In the genomic region with DNA sequence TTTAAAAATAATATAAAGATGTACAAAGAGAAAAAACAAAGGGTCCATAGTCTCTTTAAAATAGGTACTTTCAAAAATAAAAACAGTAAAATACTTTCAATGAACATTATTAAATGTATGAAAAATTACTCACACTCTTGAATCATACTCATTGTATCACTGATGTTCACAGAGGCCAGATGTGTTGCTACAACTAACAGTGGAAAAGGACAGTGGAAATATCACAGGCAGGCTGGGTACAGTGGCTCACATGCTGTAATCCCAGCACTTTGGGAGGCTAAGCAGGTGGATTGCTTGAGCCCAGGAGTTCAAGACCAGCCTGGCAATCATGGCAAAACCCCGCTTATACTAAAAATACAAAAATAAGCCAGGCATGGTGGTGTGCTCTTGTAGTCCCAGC, we compare ENCODE assay signal across 1 cellular context.
TF ChIP-seq lines count a peak whose summit lies in the region.

No MANE protein-coding gene starts in this region.

TF ChIP-seq in endothelial cell of umbilical vein, 7 proteins besides CTCF, POLR2A, EP300 and RAD21:
- no peak for TF ChIP-seq MYC (IDR thresholded peaks at IDR 0.05; ENCODE audit: low read depth, low read length)
- no peak for TF ChIP-seq FOS (IDR thresholded peaks at IDR 0.05; ENCODE audit: borderline replicate concordance, insufficient read depth, low read length)
- no peak for TF ChIP-seq POLR2AphosphoS5 (IDR thresholded peaks at IDR 0.05; ENCODE audit: insufficient read depth, low read depth, low read length)
- TF ChIP-seq, protein P1, sequence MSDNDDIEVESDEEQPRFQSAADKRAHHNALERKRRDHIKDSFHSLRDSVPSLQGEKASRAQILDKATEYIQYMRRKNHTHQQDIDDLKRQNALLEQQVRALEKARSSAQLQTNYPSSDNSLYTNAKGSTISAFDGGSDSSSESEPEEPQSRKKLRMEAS (IDR thresholded peaks at IDR 0.05; ENCODE audit: insufficient read depth, insufficient read length) = no peak
- TF ChIP-seq JUN (IDR thresholded peaks at IDR 0.05; ENCODE audit: borderline replicate concordance, insufficient read depth, insufficient read length, low read depth) = no peak
- no peak for TF ChIP-seq GATA2 (IDR thresholded peaks at IDR 0.05; ENCODE audit: insufficient read depth, insufficient read length, low read depth, low read length)
- TF ChIP-seq EZH2 (IDR thresholded peaks at IDR 0.05; ENCODE audit: borderline replicate concordance, low read depth, low read length, severe bottlenecking) = no peak
